ENCODE assay signal across 18 cellular contexts in the genomic region with DNA sequence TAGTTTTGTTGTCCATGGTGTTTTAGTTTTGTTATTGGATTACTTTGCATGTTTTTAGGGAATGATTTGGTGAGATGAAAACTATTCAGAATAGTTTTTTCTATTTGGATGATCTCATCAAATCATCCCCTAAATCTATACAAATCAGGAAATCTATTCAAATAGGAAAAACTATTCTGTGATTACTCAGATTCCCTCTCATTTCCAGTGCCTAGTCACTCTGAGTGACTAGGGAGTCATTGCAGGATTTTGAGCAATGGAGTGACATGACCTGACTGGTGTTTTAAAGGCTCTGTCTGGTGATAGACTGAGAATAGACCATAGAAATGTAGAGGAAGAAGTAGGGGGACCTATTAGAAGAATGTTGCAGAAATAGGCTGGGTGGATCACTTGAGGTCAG.
A peak's percentile ranks its signal among the peaks of the same experiment; 100 is the strongest.
DNase-seq lines count a peak whose midpoint lies in the region; ATAC-seq, FAIRE-seq and TF ChIP-seq lines count a peak whose summit lies in the region.
"Had no signal": no experiment of that assay in that cellular context is flagged by ENCODE, and none has a peak within 500 bp of the region (broad histone marks: within the 10 kb centered on the region; RNA-seq: fewer than 3 reads in every experiment).

No MANE protein-coding gene starts in this region.

- H4K20me1 ChIP-seq in IMR-90 (ENCODE audit: insufficient read depth, low read length) = peaks cover 5% of the 10 kb centered on the region; the same call in 1 of the 2 replicates

- H2BK120ac ChIP-seq in IMR-90 (ENCODE audit: low read depth, low read length) = no peak overlapping the region; the same call in 1 of the 2 replicates

- H3K9me3 ChIP-seq in IMR-90 (ENCODE audit: control insufficient read depth, insufficient read depth, low read length) = no peaks in the 10 kb centered on the region

- POLR2A ChIA-PET in IMR-90 (lab: Charles Lee; ENCODE audit: unreplicated experiment) = no interaction called here

- no peak for TF ChIP-seq RAD21 in IMR-90 (IDR thresholded peaks at IDR 0.05; ENCODE audit: low read length)

- ATAC-seq in IMR-90 (ENCODE audit: low read depth) (peak; percentile 12; the same call in 1 of the 2 replicates), HG02938 (IDR thresholded peaks at IDR 0.05; ENCODE audit: unreplicated experiment) (no peak), esophagus mucosa (no peak)
- ATAC-seq: HCT116 had no signal

- H3K36me3 Mint-ChIP-seq in activated T-helper 1 cell treated with anti-CD3 and anti-CD28 coated beads, Interleukin-12 subunit alpha, Interleukin-12 subunit beta, Interleukin-2, Interleukin-4 antibody, amounts not matched to agents 30 ng/mL and 10 ng/mL and 1 ng/mL, durations not matched to agents 14 hours and 24 hours and 36 hours (ENCODE audit: low read depth) = no peaks in the 10 kb centered on the region

- peaks cover 7% of the 10 kb centered on the region; the same call in 1 of the 2 replicates for H3K9me1 ChIP-seq in IMR-90 (ENCODE audit: insufficient read depth, low read length)

- no peak overlapping the region for H2AK5ac ChIP-seq in IMR-90 (ENCODE audit: low read depth, low read length)

- no peak overlapping the region for H3K4me2 ChIP-seq in IMR-90 (ENCODE audit: low read depth, low read length)
- H3K4me2 ChIP-seq: SK-N-SH had no signal

- H3K27ac ChIP-seq in IMR-90 (ENCODE audit: insufficient read depth, low read length) (no peak overlapping the region), brain microvascular endothelial cell (no peak overlapping the region)

- H2AK9ac ChIP-seq in IMR-90 (replicated peaks; ENCODE audit: low read depth, low read length, poor library complexity) = no peak overlapping the region

- H3K4ac ChIP-seq in IMR-90 (ENCODE audit: low read depth, low read length) = no peak overlapping the region

- dilution Hi-C loops in IMR-90 (cut with HindIII; ENCODE audit: low sequenced_read_pairs, unreplicated experiment) = no loop called here

- DNase-seq in IMR-90 (peak; percentile 47), bronchial epithelial cell (ENCODE audit: low read depth) (peak; percentile 74), fibroblast of peridontal ligament (ENCODE audit: extremely low read depth) (peak; percentile 69), brain microvascular endothelial cell (no peak)
- DNase-seq in activated T-helper 1 cell treated with anti-CD3 and anti-CD28 coated beads, Interleukin-12 subunit alpha, Interleukin-12 subunit beta, Interleukin-2, Interleukin-4 antibody, amounts not matched to agents 30 ng/mL and 10 ng/mL and 1 ng/mL, durations not matched to agents 14 hours and 24 hours and 36 hours (ENCODE audit: low spot score) = no peak
- DNase-seq: DMS 273 treated with DMSO at 0.1 percent for 48 hours, DND-41, KBM-7, NCI-H187, NCI-H2107, NCI-H510A treated with DMSO at 0.1 percent for 48 hours, NCI-H774, SHP77 treated with DMSO at 0.1 percent for 48 hours, SK-N-SH had no signal

- no peaks in the 10 kb centered on the region for H3K27me3 ChIP-seq in IMR-90 (ENCODE audit: control insufficient read depth, insufficient read depth, low read length)
- H3K27me3 ChIP-seq in bronchial epithelial cell (ENCODE audit: control insufficient read depth, insufficient read depth, low read length) = no peaks in the 10 kb centered on the region
- H3K27me3 ChIP-seq in brain microvascular endothelial cell (replicated peaks) = no peaks in the 10 kb centered on the region

- H3K79me1 ChIP-seq in IMR-90 (ENCODE audit: low read depth in 1 of 2, low read length in 2 of 2) = peaks cover 24 to 51% of the 10 kb centered on the region in 2 experiments

- 0 out of 4 replicates have a peak overlapping the region, but pooled peaks of 1 of the 2 experiments have one; percentile 45 for H4K8ac ChIP-seq in IMR-90 (ENCODE audit: low read depth in 2 of 2, low read length in 2 of 2)

- no peak overlapping the region for H2BK5ac ChIP-seq in IMR-90 (ENCODE audit: low read depth, low read length, poor library complexity, severe bottlenecking)

- no peak overlapping the region for H3K4me3 ChIP-seq in IMR-90 (ENCODE audit: insufficient read depth, low read depth, low read length)
- H3K4me3 ChIP-seq in bronchial epithelial cell (ENCODE audit: low read depth, low read length) = no peak overlapping the region
- H3K4me3 ChIP-seq in brain microvascular endothelial cell (ENCODE audit: low read depth, low read length) = no peak overlapping the region

- H3K23ac ChIP-seq in IMR-90 (ENCODE audit: low read depth, low read length) = 0 out of 2 replicates have a peak overlapping the region, but pooled peaks have one; percentile 32

- no peak overlapping the region for H2BK15ac ChIP-seq in IMR-90 (ENCODE audit: low read depth, low read length)

- no peak overlapping the region for H3K4me3 Mint-ChIP-seq in activated T-helper 1 cell treated with anti-CD3 and anti-CD28 coated beads, Interleukin-12 subunit alpha, Interleukin-12 subunit beta, Interleukin-2, Interleukin-4 antibody, amounts not matched to agents 30 ng/mL and 10 ng/mL and 1 ng/mL, durations not matched to agents 14 hours and 24 hours and 36 hours

- TF ChIP-seq POLR2A in IMR-90 (IDR thresholded peaks at IDR 0.05; ENCODE audit: low read depth, low read length) = no peak

- no peaks in the 10 kb centered on the region for H3K9me3 Mint-ChIP-seq in activated T-helper 1 cell treated with anti-CD3 and anti-CD28 coated beads, Interleukin-12 subunit alpha, Interleukin-12 subunit beta, Interleukin-2, Interleukin-4 antibody, amounts not matched to agents 30 ng/mL and 10 ng/mL and 1 ng/mL, durations not matched to agents 14 hours and 24 hours and 36 hours

- no peaks in the 10 kb centered on the region for H3K27me3 Mint-ChIP-seq in activated T-helper 1 cell treated with anti-CD3 and anti-CD28 coated beads, Interleukin-12 subunit alpha, Interleukin-12 subunit beta, Interleukin-2, Interleukin-4 antibody, amounts not matched to agents 30 ng/mL and 10 ng/mL and 1 ng/mL, durations not matched to agents 14 hours and 24 hours and 36 hours (ENCODE audit: insufficient read depth)

- H2AFZ ChIP-seq in IMR-90 (replicated peaks; ENCODE audit: low read length, poor library complexity) = no peak overlapping the region

- CTCF ChIA-PET in IMR-90 (lab: Yijun Ruan, JAX) = no interaction called here

- H3K4me1 ChIP-seq in IMR-90 (ENCODE audit: control insufficient read depth, insufficient read depth, low read length) = peaks cover 10% of the 10 kb centered on the region

- H3K36me3 ChIP-seq in IMR-90 (ENCODE audit: control insufficient read depth, insufficient read depth, low read length) (no peaks in the 10 kb centered on the region; the same call in 1 of the 2 replicates), bronchial epithelial cell (ENCODE audit: control insufficient read depth, insufficient read depth, low read length) (no peaks in the 10 kb centered on the region), brain microvascular endothelial cell (replicated peaks) (no peaks in the 10 kb centered on the region)

- H3K18ac ChIP-seq in IMR-90 (ENCODE audit: low read depth, low read length) = peak overlapping the region; percentile 34; the same call in 1 of the 2 replicates

- H3K56ac ChIP-seq in IMR-90 (ENCODE audit: extremely low read depth, insufficient read depth, low read length) = no peak overlapping the region

- no peak for FAIRE-seq in bronchial epithelial cell (lab: Jason Lieb, UNC)
- FAIRE-seq: G401.6 had no signal

- in situ Hi-C loops in IMR-90 (cut with MboI; ENCODE audit: low sequenced_read_pairs) = no loop called here
- in situ Hi-C loops in brain microvascular endothelial cell (cut with HindIII; ENCODE audit: low pct_ligation_motif_present, low sequenced_read_pairs) = no loop called here

- H4K5ac ChIP-seq in IMR-90 (ENCODE audit: low read depth, low read length) = no peak overlapping the region

- intact Hi-C loops in IMR-90 (cut with micrococcal nuclease) = no loop called here
- intact Hi-C loops in activated T-helper 1 cell treated with anti-CD3 and anti-CD28 coated beads, Interleukin-12 subunit alpha, Interleukin-12 subunit beta, Interleukin-2, Interleukin-4 antibody, amounts not matched to agents 30 ng/mL and 10 ng/mL and 1 ng/mL, durations not matched to agents 14 hours and 24 hours and 36 hours (cut with micrococcal nuclease) = no loop called here

- H4K91ac ChIP-seq in IMR-90 (ENCODE audit: insufficient read depth, low read depth, low read length) = no peak overlapping the region

- no peak overlapping the region for H3K27ac Mint-ChIP-seq in activated T-helper 1 cell treated with anti-CD3 and anti-CD28 coated beads, Interleukin-12 subunit alpha, Interleukin-12 subunit beta, Interleukin-2, Interleukin-4 antibody, amounts not matched to agents 30 ng/mL and 10 ng/mL and 1 ng/mL, durations not matched to agents 14 hours and 24 hours and 36 hours

- H3K14ac ChIP-seq in IMR-90 (replicated peaks; ENCODE audit: low read depth, low read length) = peak overlapping the region; percentile 46; the same call in 1 of the 2 replicates

- no peaks in the 10 kb centered on the region for H3K4me1 Mint-ChIP-seq in activated T-helper 1 cell treated with anti-CD3 and anti-CD28 coated beads, Interleukin-12 subunit alpha, Interleukin-12 subunit beta, Interleukin-2, Interleukin-4 antibody, amounts not matched to agents 30 ng/mL and 10 ng/mL and 1 ng/mL, durations not matched to agents 14 hours and 24 hours and 36 hours (ENCODE audit: low read depth)

- no peak overlapping the region for H2BK20ac ChIP-seq in IMR-90 (ENCODE audit: low read depth, low read length)

- TF ChIP-seq CTCF in IMR-90 (conservative IDR thresholded peaks at IDR 0.05; ENCODE audit: low read depth, low read length) (no peak), bronchial epithelial cell (IDR thresholded peaks at IDR 0.05; ENCODE audit: insufficient read depth, low read length, severe bottlenecking) (no peak), brain microvascular endothelial cell (IDR thresholded peaks at IDR 0.05; ENCODE audit: low read depth, low read length, missing control alignments) (no peak)

- no peak overlapping the region for H3K9ac ChIP-seq in IMR-90 (ENCODE audit: low read depth, low read length)
- H3K9ac ChIP-seq: SK-N-SH had no signal

- no TSS peak for BruUV-seq in IMR-90 (replicated peaks; lab: Mats Ljungman, UMichigan)

TF ChIP-seq in IMR-90, 13 proteins besides CTCF, POLR2A, EP300 and RAD21:
- TF ChIP-seq NFE2L2 (IDR thresholded peaks at IDR 0.05; ENCODE audit: low read depth, low read length) (peak; percentile 43; the same call in 1 of the 2 replicates), CHD1 (IDR thresholded peaks at IDR 0.05; ENCODE audit: low read depth, low read length) (no peak), CEBPB (IDR thresholded peaks at IDR 0.05; ENCODE audit: low read depth, low read length) (peak; percentile 37; the same call in 1 of the 2 replicates)
- TF ChIP-seq, protein P1, sequence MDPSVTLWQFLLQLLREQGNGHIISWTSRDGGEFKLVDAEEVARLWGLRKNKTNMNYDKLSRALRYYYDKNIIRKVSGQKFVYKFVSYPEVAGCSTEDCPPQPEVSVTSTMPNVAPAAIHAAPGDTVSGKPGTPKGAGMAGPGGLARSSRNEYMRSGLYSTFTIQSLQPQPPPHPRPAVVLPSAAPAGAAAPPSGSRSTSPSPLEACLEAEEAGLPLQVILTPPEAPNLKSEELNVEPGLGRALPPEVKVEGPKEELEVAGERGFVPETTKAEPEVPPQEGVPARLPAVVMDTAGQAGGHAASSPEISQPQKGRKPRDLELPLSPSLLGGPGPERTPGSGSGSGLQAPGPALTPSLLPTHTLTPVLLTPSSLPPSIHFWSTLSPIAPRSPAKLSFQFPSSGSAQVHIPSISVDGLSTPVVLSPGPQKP (IDR thresholded peaks at IDR 0.05; ENCODE audit: borderline replicate concordance, low read depth, low read length) = no peak

Comparison
In these comparisons a context has a peak if more than half of its experiments do, and no peak if none do; other contexts are left out.
1. DNase-seq: peak in IMR-90 (single experiment), bronchial epithelial cell (single experiment) and fibroblast of peridontal ligament (single experiment); none in activated T-helper 1 cell treated with anti-CD3 and anti-CD28 coated beads, Interleukin-12 subunit alpha, Interleukin-12 subunit beta, Interleukin-2, Interleukin-4 antibody, amounts not matched to agents 30 ng/mL and 10 ng/mL and 1 ng/mL, durations not matched to agents 14 hours and 24 hours and 36 hours (single experiment) and brain microvascular endothelial cell (single experiment).